ENCODE assay signal across 19 cellular contexts in genomic region chr17:68133370-68134045, GRCh38.
DNase-seq lines count a peak whose midpoint lies in the region; ATAC-seq and TF ChIP-seq lines count a peak whose summit lies in the region.
"Had no signal": no experiment of that assay in that cellular context is flagged by ENCODE, and none has a peak within 500 bp of the region (broad histone marks: within the 10 kb centered on the region; RNA-seq: fewer than 3 reads in every experiment).

No MANE protein-coding gene starts in this region.

- WGBS in mesendoderm (ENCODE audit: extremely low coverage, insufficient coverage, low lambda C conversion rate), result no CpG with 5 or more reads among the region's 11 CpGs

- no peak overlapping the region for H3K4ac ChIP-seq in mesendoderm (ENCODE audit: low read depth, low read length)

- H3K27ac ChIP-seq in BLaER1 (no peak overlapping the region), mesendoderm (ENCODE audit: low read depth, low read length) (no peak overlapping the region)
- H3K27ac ChIP-seq: C4-2B, spleen, suprapubic skin had no signal

- H3K56ac ChIP-seq in mesendoderm (ENCODE audit: low read length), result no peak overlapping the region

- no peak overlapping the region for H3K18ac ChIP-seq in mesendoderm (ENCODE audit: low read length)

- intact Hi-C loops in Right ventricle myocardium superior (cut with DNase I), result no loop called here

- no peak overlapping the region for H2BK5ac ChIP-seq in mesendoderm (ENCODE audit: low read length)

- H2BK120ac ChIP-seq in mesendoderm (ENCODE audit: low read depth, low read length), result no peak overlapping the region

- H3K36me3 ChIP-seq in BLaER1 (no peaks in the 10 kb centered on the region), mesendoderm (ENCODE audit: control insufficient read depth, insufficient read depth, low read length) (no peaks in the 10 kb centered on the region)

- no peaks in the 10 kb centered on the region for H3K79me1 ChIP-seq in mesendoderm (ENCODE audit: low read length)

- DNase-seq in HuH-7 (ENCODE audit: low spot score), result peak; percentile 20
- no peak for DNase-seq in Right ventricle myocardium superior
- peak; percentile 26 for DNase-seq in mesendoderm
- DNase-seq in stimulated activated CD4-positive, alpha-beta T cell treated with anti-CD3 and anti-CD28 coated beads, Interleukin-15, amount 100 ng/mL, for 24 hours, result no peak
- DNase-seq in stimulated activated naive CD4-positive, alpha-beta T cell treated with Interleukin-2 at 50 U/mL for 16 hours (lab: John Stamatoyannopoulos, UW), result no peak
- DNase-seq: activated CD4-positive, alpha-beta T cell treated with anti-CD3 and anti-CD28 coated beads for 36 hours; activated effector memory CD4-positive, alpha-beta T cell treated with Interleukin-2 at 50 U/mL for 16 hours; amygdala; central memory CD4-positive, alpha-beta T cell; effector memory CD4-positive, alpha-beta T cell; glutamatergic neuron; naive thymus-derived CD8-positive, alpha-beta T cell; NCI-H2029 treated with DMSO at 0.1 percent for 48 hours; spleen had no signal

- H3K27me3 ChIP-seq in BLaER1 (no peaks in the 10 kb centered on the region), mesendoderm (ENCODE audit: insufficient read depth, low read length, poor library complexity) (no peaks in the 10 kb centered on the region)
- H3K27me3 ChIP-seq: spleen, suprapubic skin had no signal

- no peaks in the 10 kb centered on the region for H4K20me1 ChIP-seq in BLaER1

- no peak overlapping the region for H2BK15ac ChIP-seq in mesendoderm (replicated peaks; ENCODE audit: low read depth)

- H3K79me2 ChIP-seq in mesendoderm (ENCODE audit: control insufficient read depth, insufficient read depth, low read length), result no peaks in the 10 kb centered on the region

- H4K8ac ChIP-seq in mesendoderm (ENCODE audit: low read depth, low read length), result no peak overlapping the region

- no peaks in the 10 kb centered on the region for H3K9me3 ChIP-seq in BLaER1
- H3K9me3 ChIP-seq: spleen, suprapubic skin had no signal

- H3K4me2 ChIP-seq in BLaER1, result peak overlapping the region; percentile 12; the same call in 1 of the 2 replicates
- H3K4me2 ChIP-seq in mesendoderm (ENCODE audit: low read length), result no peak overlapping the region

- no peak overlapping the region for H4K5ac ChIP-seq in mesendoderm (ENCODE audit: low read length)

- H3K23ac ChIP-seq in mesendoderm (ENCODE audit: low read length), result no peak overlapping the region

- H2AK5ac ChIP-seq in mesendoderm (ENCODE audit: low read length), result no peak overlapping the region

- no peak overlapping the region for H3K9ac ChIP-seq in BLaER1
- H3K9ac ChIP-seq in mesendoderm (ENCODE audit: low read length), result no peak overlapping the region

- ATAC-seq in Right ventricle myocardium superior (ENCODE audit: poor library complexity) (peak; percentile 91), SK-N-SH treated with all-trans-retinoic acid at 6 μM for 48 hours (no peak; the same call in 1 of the 3 replicates), HG03460 (IDR thresholded peaks at IDR 0.05; ENCODE audit: unreplicated experiment) (no peak)
- ATAC-seq: activated CD4-positive, alpha-beta T cell treated with anti-CD3 and anti-CD28 coated beads for 36 hours; naive thymus-derived CD8-positive, alpha-beta T cell had no signal

- H3K4me1 ChIP-seq in BLaER1 (peaks cover 4% of the 10 kb centered on the region; the same call in 1 of the 2 replicates), mesendoderm (ENCODE audit: control insufficient read depth, low read depth, low read length) (no peaks in the 10 kb centered on the region)
- H3K4me1 ChIP-seq: suprapubic skin had no signal

- H3K4me3 ChIP-seq in BLaER1 (no peak overlapping the region), mesendoderm (ENCODE audit: low read length) (no peak overlapping the region)
- H3K4me3 ChIP-seq: spleen, suprapubic skin had no signal

TF ChIP-seq in SK-N-SH treated with all-trans-retinoic acid at 6 μM for 48 hours, 23 proteins besides CTCF, POLR2A, EP300 and RAD21:
- TF ChIP-seq ZNF8 (CRISPR knock-in tag; IDR thresholded peaks at IDR 0.05) (no peak), PPARA (CRISPR knock-in tag; IDR thresholded peaks at IDR 0.05; ENCODE audit: borderline replicate concordance) (no peak), TCF4 (CRISPR knock-in tag; IDR thresholded peaks at IDR 0.05; ENCODE audit: borderline replicate concordance) (no peak), TSHZ2 (CRISPR knock-in tag; IDR thresholded peaks at IDR 0.05) (no peak), ZFP30 (CRISPR knock-in tag; IDR thresholded peaks at IDR 0.05) (no peak), ZNF70 (CRISPR knock-in tag; IDR thresholded peaks at IDR 0.05) (no peak), ARNTL (CRISPR knock-in tag; IDR thresholded peaks at IDR 0.05; ENCODE audit: borderline replicate concordance, low read depth) (no peak), ZC3H10 (CRISPR knock-in tag; IDR thresholded peaks at IDR 0.05) (no peak), ZFP3 (CRISPR knock-in tag; IDR thresholded peaks at IDR 0.05) (no peak), CSDC2 (CRISPR knock-in tag; IDR thresholded peaks at IDR 0.05) (no peak), CREB5 (CRISPR knock-in tag; IDR thresholded peaks at IDR 0.05; ENCODE audit: low read depth) (no peak), RARB (CRISPR knock-in tag; IDR thresholded peaks at IDR 0.05) (no peak), TOX (CRISPR knock-in tag; IDR thresholded peaks at IDR 0.05; ENCODE audit: borderline replicate concordance) (no peak)

Comparison
In these comparisons a context has a peak if more than half of its experiments do, and no peak if none do; other contexts are left out.
1. DNase-seq: peak in HuH-7 (single experiment) and mesendoderm (single experiment); none in Right ventricle myocardium superior (single experiment), stimulated activated CD4-positive, alpha-beta T cell treated with anti-CD3 and anti-CD28 coated beads, Interleukin-15, amount 100 ng/mL, for 24 hours (single experiment) and stimulated activated naive CD4-positive, alpha-beta T cell treated with Interleukin-2 at 50 U/mL for 16 hours (single experiment).